Comparison of ENCODE assay signal across 4 cellular contexts in the genomic region with DNA sequence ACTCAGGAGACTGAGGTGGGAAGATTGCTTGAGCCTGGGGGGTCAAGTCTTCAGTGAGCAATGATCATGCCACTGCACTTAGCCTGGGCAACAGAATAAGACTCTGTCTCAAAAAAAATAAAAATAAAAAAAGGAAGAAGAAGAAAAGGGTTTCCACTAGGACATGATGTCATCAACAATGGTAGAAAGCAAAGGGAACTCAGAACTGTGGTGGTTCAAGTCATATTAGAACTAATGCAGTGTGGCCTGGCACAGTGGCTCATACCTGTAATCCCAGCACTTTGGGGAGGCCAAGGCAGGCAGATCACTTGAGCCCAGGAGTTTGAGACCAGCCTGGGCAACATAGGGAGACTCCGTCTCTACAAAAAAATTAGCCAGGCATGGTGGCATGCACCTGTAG. TPM values are rescaled to one million over a fixed set of nuclear protein-coding genes. Genes with fewer than 3 reads are reported as not detected.
"Had no signal": no experiment of that assay in that cellular context is flagged by ENCODE, and none has a peak within 500 bp of the region (broad histone marks: within the 10 kb centered on the region; RNA-seq: fewer than 3 reads in every experiment).

No MANE protein-coding gene starts in this region.

RNA-seq across cellular contexts. Expression of gene DNASE1L3, which starts 56.8 kb away (rescaled TPM):
- total RNA-seq: GM23248, H4, H7, HT-29 had no signal
- polyA plus RNA-seq: GM23248 had no signal
